ENCODE assay signal across 8 cellular contexts in the genomic region with DNA sequence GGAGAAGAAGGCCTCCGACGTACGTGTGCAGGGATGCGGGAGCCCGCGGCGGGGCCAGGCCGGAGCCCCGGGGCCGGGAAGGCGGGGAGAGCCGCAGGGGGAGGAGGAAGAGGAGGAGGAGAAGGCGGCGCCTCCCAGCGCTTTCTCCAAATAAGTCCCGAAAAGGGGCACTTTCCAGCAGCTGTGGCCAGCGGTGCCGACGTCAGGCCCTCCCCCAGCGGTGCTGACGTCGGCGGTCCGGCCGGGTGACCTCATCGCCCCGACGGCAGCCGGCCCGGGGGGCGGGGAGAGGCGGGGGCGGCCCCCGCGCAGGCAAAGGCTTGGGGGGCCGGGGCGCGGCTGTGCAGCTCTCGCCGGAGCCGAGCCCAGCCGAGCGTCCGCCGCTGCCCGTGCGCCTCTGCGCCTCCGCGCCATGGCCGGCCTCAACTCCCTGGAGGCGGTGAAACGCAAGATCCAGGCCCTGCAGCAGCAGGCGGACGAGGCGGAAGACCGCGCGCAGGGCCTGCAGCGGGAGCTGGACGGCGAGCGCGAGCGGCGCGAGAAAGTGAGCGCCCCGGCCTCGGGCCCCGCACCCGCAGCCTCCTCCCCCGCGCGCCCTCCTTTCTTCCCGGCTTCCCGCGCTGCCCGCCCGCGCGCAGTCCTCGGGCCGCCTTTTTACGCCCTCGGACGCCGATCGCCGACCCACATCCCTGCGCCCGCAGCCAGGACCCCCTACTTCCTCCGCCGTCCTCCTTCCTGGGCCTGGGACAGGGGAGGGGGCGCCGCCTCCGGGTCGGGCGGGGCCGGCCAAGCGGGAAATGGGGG. TPM values are rescaled to one million over a fixed set of nuclear protein-coding genes. Genes with fewer than 3 reads are reported as not detected.
DNase-seq lines count a peak whose midpoint lies in the region; ATAC-seq and TF ChIP-seq lines count a peak whose summit lies in the region.

A gene (plus strand): TSS at position 342 of the 804 bp plus-strand sequence. CDS start 71 bp downstream, at position 413.

- H3K4me3 ChIP-seq in dorsolateral prefrontal cortex (peak within 1 kb of the TSS; percentile 66 to 96 (median 88)), right lobe of liver (peak within 1 kb of the TSS; percentile 59 to 64 (median 59))

- peaks cover 0 to 13% (median 0%) of the 10 kb centered on the region in 4 donors for H3K4me1 ChIP-seq in right lobe of liver

- intact Hi-C loops in dorsolateral prefrontal cortex (cut with DNase I) (loop anchor here (1.0 to 5.0 kb wide), 2 partner anchors 34 to 35 kb away; a partner anchor contains a TSS), right lobe of liver (cut with DNase I) (no loop called here)

- H3K27me3 ChIP-seq in dorsolateral prefrontal cortex (no peaks in the 10 kb centered on the region), right lobe of liver (no peaks in the 10 kb centered on the region)

- TF ChIP-seq CTCF in dorsolateral prefrontal cortex (IDR thresholded peaks at IDR 0.05 in 54 of 56, conservative IDR thresholded peaks at IDR 0.05 in 2 of 56; ENCODE audit: low read depth in 1 of 56, partially characterized antibody in 56 of 56) (peak in 4 of 56 donors; percentile 5 to 49 (median 12)), right lobe of liver (IDR thresholded peaks at IDR 0.05) (no peak)

- TF ChIP-seq POLR2A in right lobe of liver (IDR thresholded peaks at IDR 0.05): peak; percentile 89

- H3K36me3 ChIP-seq in right lobe of liver: no peaks in the 10 kb centered on the region

- H3K9me3 ChIP-seq in right lobe of liver: no peaks in the 10 kb centered on the region

- WGBS in right lobe of liver (ENCODE audit: insufficient coverage, low coverage, low lambda C conversion rate, missing lambda C conversion rate): 0% methylated on average over 1 of the region's 101 CpGs

- peak within 1 kb of the TSS; percentile 84 to 100 (median 98) for H3K27ac ChIP-seq in dorsolateral prefrontal cortex
- H3K27ac ChIP-seq in right lobe of liver: peak within 1 kb of the TSS; percentile 92 to 96 (median 93)

- peak; percentile 59 for ATAC-seq in HG02885 (IDR thresholded peaks at IDR 0.05; ENCODE audit: poor library complexity, unreplicated experiment)
- peak; percentile 72 to 81 (median 74) for ATAC-seq in right lobe of liver

- peak; percentile 28 to 50 for DNase-seq in NCI-H524 (lab: John Stamatoyannopoulos, UW)
- DNase-seq in NCI-H524 treated with DMSO at 0.1 percent for 48 hours (lab: John Stamatoyannopoulos, UW): no peak
- peak; percentile 81 for DNase-seq in NCI-H460 (ENCODE audit: extremely low read depth, low read depth)
- DNase-seq in activated CD4-positive, alpha-beta T cell treated with anti-CD3 and anti-CD28 coated beads, Interleukin-2, amount 50 U/mL, for 4 hours: peak; percentile 63 to 65
- DNase-seq in dorsolateral prefrontal cortex: peak; percentile 64 to 92 (median 86)
- peak; percentile 81 to 90 (median 86) for DNase-seq in right lobe of liver
- peak; percentile 78 for DNase-seq in stimulated activated CD4-positive, alpha-beta T cell treated with anti-CD3 and anti-CD28 coated beads, Interleukin-4, amount 100 ng/mL, for 1 hour

RNA-seq across cellular contexts. Expression of the gene that starts here (rescaled TPM):
- total RNA-seq in NCI-H460 (2014; rRNA removed; shearing (Covaris generic)): 562 and 586 TPM in 2 replicates
- polyA plus RNA-seq in NCI-H460 (2014; cell fraction: nucleus; rRNA removed): 183 and 206 TPM in 2 replicates
- total RNA-seq in dorsolateral prefrontal cortex (100 to 1,000 TPM in 72 of 120 experiments, 10 to 100 TPM in 48; 76.8 to 148 (median 102) TPM), right lobe of liver (10 to 100 TPM; 13.7 to 90.2 (median 45.6) TPM)

Comparison
In these comparisons a context has a peak if more than half of its experiments do, and no peak if none do; other contexts are left out.
1. intact Hi-C loops: an anchor here in dorsolateral prefrontal cortex (1.0 to 5.0 kb wide); none called in right lobe of liver.